1 cellular context compared by ENCODE assay signal in the genomic region with DNA sequence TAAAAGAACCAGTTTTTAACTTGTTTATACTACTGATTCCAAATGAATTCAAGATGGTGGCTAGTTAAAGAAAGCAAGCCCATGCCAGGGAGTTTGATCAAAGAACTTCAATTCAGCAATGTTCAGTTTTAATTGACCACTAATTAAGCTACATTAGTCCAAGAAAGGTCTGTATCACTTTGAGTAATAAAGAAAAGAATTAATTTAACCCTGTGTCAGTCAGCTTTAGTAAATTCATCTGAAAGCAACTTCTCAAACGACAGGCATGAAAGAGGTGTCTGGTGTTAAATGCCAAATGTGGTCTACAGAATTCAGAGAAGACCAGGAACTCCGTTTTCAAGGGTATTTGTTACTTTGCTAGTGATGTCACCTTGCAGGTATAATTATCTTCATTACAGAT.
A peak's percentile ranks its signal among the peaks of the same experiment; 100 is the strongest.
TF ChIP-seq lines count a peak whose summit lies in the region.

No MANE protein-coding gene starts in this region.

TF ChIP-seq in GM12878, 131 proteins besides CTCF, POLR2A, EP300 and RAD21 (continued from another document):
- TF ChIP-seq, protein P1, sequence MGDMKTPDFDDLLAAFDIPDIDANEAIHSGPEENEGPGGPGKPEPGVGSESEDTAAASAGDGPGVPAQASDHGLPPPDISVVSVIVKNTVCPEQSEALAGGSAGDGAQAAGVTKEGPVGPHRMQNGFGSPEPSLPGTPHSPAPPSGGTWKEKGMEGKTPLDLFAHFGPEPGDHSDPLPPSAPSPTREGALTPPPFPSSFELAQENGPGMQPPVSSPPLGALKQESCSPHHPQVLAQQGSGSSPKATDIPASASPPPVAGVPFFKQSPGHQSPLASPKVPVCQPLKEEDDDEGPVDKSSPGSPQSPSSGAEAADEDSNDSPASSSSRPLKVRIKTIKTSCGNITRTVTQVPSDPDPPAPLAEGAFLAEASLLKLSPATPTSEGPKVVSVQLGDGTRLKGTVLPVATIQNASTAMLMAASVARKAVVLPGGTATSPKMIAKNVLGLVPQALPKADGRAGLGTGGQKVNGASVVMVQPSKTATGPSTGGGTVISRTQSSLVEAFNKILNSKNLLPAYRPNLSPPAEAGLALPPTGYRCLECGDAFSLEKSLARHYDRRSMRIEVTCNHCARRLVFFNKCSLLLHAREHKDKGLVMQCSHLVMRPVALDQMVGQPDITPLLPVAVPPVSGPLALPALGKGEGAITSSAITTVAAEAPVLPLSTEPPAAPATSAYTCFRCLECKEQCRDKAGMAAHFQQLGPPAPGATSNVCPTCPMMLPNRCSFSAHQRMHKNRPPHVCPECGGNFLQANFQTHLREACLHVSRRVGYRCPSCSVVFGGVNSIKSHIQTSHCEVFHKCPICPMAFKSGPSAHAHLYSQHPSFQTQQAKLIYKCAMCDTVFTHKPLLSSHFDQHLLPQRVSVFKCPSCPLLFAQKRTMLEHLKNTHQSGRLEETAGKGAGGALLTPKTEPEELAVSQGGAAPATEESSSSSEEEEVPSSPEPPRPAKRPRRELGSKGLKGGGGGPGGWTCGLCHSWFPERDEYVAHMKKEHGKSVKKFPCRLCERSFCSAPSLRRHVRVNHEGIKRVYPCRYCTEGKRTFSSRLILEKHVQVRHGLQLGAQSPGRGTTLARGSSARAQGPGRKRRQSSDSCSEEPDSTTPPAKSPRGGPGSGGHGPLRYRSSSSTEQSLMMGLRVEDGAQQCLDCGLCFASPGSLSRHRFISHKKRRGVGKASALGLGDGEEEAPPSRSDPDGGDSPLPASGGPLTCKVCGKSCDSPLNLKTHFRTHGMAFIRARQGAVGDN (IDR thresholded peaks at IDR 0.05), result 0 out of 2 replicates have a peak, but pooled peaks have one; percentile 26
- TF ChIP-seq SMC3 (IDR thresholded peaks at IDR 0.05; ENCODE audit: borderline replicate concordance, low read length) (no peak), YBX1 (IDR thresholded peaks at IDR 0.05) (no peak), ETV6 (conservative IDR thresholded peaks at IDR 0.05 in 1 of 2, IDR thresholded peaks at IDR 0.05 in 1 of 2; ENCODE audit: borderline replicate concordance in 1 of 2, low read depth in 1 of 2) (no peak), TCF3 (IDR thresholded peaks at IDR 0.05; ENCODE audit: borderline replicate concordance, insufficient read depth, low read depth, low read length) (no peak), DPF2 (IDR thresholded peaks at IDR 0.05) (0 out of 2 replicates have a peak, but pooled peaks have one; percentile 18), MEF2B (IDR thresholded peaks at IDR 0.05; ENCODE audit: partially characterized antibody, poor library complexity, severe bottlenecking) (no peak), IKZF2 (IDR thresholded peaks at IDR 0.05) (0 out of 4 replicates have a peak, but pooled peaks of 1 of the 2 experiments have one; percentile 10), IKZF1 (conservative IDR thresholded peaks at IDR 0.05) (peak; percentile 15; the same call in 1 of the 2 replicates), PML (IDR thresholded peaks at IDR 0.05; ENCODE audit: low read length) (0 out of 2 replicates have a peak, but pooled peaks have one; percentile 17), RAD51 (IDR thresholded peaks at IDR 0.05) (no peak), SMAD5 (IDR thresholded peaks at IDR 0.05; ENCODE audit: low read depth) (no peak), NR2F1 (conservative IDR thresholded peaks at IDR 0.05) (no peak), KAT2A (conservative IDR thresholded peaks at IDR 0.05; ENCODE audit: control insufficient read depth, low read depth, low read length) (no peak), EGR1 (IDR thresholded peaks at IDR 0.05; ENCODE audit: borderline replicate concordance in 1 of 2, low read depth in 2 of 2, low read length in 2 of 2) (no peak)
- TF ChIP-seq, protein P2, sequence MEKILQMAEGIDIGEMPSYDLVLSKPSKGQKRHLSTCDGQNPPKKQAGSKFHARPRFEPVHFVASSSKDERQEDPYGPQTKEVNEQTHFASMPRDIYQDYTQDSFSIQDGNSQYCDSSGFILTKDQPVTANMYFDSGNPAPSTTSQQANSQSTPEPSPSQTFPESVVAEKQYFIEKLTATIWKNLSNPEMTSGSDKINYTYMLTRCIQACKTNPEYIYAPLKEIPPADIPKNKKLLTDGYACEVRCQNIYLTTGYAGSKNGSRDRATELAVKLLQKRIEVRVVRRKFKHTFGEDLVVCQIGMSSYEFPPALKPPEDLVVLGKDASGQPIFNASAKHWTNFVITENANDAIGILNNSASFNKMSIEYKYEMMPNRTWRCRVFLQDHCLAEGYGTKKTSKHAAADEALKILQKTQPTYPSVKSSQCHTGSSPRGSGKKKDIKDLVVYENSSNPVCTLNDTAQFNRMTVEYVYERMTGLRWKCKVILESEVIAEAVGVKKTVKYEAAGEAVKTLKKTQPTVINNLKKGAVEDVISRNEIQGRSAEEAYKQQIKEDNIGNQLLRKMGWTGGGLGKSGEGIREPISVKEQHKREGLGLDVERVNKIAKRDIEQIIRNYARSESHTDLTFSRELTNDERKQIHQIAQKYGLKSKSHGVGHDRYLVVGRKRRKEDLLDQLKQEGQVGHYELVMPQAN (conservative IDR thresholded peaks at IDR 0.05), result no peak
- TF ChIP-seq, protein P3, sequence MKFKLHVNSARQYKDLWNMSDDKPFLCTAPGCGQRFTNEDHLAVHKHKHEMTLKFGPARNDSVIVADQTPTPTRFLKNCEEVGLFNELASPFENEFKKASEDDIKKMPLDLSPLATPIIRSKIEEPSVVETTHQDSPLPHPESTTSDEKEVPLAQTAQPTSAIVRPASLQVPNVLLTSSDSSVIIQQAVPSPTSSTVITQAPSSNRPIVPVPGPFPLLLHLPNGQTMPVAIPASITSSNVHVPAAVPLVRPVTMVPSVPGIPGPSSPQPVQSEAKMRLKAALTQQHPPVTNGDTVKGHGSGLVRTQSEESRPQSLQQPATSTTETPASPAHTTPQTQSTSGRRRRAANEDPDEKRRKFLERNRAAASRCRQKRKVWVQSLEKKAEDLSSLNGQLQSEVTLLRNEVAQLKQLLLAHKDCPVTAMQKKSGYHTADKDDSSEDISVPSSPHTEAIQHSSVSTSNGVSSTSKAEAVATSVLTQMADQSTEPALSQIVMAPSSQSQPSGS (IDR thresholded peaks at IDR 0.05; ENCODE audit: low read length), result 0 out of 2 replicates have a peak, but pooled peaks have one; percentile 39
- TF ChIP-seq, protein P4, sequence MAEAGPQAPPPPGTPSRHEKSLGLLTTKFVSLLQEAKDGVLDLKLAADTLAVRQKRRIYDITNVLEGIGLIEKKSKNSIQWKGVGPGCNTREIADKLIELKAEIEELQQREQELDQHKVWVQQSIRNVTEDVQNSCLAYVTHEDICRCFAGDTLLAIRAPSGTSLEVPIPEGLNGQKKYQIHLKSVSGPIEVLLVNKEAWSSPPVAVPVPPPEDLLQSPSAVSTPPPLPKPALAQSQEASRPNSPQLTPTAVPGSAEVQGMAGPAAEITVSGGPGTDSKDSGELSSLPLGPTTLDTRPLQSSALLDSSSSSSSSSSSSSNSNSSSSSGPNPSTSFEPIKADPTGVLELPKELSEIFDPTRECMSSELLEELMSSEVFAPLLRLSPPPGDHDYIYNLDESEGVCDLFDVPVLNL (IDR thresholded peaks at IDR 0.05; ENCODE audit: low read depth, low read length), result no peak
- TF ChIP-seq, protein P5, sequence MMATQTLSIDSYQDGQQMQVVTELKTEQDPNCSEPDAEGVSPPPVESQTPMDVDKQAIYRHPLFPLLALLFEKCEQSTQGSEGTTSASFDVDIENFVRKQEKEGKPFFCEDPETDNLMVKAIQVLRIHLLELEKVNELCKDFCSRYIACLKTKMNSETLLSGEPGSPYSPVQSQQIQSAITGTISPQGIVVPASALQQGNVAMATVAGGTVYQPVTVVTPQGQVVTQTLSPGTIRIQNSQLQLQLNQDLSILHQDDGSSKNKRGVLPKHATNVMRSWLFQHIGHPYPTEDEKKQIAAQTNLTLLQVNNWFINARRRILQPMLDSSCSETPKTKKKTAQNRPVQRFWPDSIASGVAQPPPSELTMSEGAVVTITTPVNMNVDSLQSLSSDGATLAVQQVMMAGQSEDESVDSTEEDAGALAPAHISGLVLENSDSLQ (IDR thresholded peaks at IDR 0.05), result peak; percentile 80
- TF ChIP-seq, protein P6, sequence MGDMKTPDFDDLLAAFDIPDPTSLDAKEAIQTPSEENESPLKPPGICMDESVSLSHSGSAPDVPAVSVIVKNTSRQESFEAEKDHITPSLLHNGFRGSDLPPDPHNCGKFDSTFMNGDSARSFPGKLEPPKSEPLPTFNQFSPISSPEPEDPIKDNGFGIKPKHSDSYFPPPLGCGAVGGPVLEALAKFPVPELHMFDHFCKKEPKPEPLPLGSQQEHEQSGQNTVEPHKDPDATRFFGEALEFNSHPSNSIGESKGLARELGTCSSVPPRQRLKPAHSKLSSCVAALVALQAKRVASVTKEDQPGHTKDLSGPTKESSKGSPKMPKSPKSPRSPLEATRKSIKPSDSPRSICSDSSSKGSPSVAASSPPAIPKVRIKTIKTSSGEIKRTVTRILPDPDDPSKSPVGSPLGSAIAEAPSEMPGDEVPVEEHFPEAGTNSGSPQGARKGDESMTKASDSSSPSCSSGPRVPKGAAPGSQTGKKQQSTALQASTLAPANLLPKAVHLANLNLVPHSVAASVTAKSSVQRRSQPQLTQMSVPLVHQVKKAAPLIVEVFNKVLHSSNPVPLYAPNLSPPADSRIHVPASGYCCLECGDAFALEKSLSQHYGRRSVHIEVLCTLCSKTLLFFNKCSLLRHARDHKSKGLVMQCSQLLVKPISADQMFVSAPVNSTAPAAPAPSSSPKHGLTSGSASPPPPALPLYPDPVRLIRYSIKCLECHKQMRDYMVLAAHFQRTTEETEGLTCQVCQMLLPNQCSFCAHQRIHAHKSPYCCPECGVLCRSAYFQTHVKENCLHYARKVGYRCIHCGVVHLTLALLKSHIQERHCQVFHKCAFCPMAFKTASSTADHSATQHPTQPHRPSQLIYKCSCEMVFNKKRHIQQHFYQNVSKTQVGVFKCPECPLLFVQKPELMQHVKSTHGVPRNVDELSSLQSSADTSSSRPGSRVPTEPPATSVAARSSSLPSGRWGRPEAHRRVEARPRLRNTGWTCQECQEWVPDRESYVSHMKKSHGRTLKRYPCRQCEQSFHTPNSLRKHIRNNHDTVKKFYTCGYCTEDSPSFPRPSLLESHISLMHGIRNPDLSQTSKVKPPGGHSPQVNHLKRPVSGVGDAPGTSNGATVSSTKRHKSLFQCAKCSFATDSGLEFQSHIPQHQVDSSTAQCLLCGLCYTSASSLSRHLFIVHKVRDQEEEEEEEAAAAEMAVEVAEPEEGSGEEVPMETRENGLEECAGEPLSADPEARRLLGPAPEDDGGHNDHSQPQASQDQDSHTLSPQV (IDR thresholded peaks at IDR 0.05), result 0 out of 2 replicates have a peak, but pooled peaks have one; percentile 16
- TF ChIP-seq, protein P7, sequence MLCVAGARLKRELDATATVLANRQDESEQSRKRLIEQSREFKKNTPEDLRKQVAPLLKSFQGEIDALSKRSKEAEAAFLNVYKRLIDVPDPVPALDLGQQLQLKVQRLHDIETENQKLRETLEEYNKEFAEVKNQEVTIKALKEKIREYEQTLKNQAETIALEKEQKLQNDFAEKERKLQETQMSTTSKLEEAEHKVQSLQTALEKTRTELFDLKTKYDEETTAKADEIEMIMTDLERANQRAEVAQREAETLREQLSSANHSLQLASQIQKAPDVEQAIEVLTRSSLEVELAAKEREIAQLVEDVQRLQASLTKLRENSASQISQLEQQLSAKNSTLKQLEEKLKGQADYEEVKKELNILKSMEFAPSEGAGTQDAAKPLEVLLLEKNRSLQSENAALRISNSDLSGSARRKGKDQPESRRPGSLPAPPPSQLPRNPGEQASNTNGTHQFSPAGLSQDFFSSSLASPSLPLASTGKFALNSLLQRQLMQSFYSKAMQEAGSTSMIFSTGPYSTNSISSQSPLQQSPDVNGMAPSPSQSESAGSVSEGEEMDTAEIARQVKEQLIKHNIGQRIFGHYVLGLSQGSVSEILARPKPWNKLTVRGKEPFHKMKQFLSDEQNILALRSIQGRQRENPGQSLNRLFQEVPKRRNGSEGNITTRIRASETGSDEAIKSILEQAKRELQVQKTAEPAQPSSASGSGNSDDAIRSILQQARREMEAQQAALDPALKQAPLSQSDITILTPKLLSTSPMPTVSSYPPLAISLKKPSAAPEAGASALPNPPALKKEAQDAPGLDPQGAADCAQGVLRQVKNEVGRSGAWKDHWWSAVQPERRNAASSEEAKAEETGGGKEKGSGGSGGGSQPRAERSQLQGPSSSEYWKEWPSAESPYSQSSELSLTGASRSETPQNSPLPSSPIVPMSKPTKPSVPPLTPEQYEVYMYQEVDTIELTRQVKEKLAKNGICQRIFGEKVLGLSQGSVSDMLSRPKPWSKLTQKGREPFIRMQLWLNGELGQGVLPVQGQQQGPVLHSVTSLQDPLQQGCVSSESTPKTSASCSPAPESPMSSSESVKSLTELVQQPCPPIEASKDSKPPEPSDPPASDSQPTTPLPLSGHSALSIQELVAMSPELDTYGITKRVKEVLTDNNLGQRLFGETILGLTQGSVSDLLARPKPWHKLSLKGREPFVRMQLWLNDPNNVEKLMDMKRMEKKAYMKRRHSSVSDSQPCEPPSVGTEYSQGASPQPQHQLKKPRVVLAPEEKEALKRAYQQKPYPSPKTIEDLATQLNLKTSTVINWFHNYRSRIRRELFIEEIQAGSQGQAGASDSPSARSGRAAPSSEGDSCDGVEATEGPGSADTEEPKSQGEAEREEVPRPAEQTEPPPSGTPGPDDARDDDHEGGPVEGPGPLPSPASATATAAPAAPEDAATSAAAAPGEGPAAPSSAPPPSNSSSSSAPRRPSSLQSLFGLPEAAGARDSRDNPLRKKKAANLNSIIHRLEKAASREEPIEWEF (IDR thresholded peaks at IDR 0.05; ENCODE audit: insufficient replicate concordance, low read depth, low read length), result no peak
- TF ChIP-seq, protein P8, sequence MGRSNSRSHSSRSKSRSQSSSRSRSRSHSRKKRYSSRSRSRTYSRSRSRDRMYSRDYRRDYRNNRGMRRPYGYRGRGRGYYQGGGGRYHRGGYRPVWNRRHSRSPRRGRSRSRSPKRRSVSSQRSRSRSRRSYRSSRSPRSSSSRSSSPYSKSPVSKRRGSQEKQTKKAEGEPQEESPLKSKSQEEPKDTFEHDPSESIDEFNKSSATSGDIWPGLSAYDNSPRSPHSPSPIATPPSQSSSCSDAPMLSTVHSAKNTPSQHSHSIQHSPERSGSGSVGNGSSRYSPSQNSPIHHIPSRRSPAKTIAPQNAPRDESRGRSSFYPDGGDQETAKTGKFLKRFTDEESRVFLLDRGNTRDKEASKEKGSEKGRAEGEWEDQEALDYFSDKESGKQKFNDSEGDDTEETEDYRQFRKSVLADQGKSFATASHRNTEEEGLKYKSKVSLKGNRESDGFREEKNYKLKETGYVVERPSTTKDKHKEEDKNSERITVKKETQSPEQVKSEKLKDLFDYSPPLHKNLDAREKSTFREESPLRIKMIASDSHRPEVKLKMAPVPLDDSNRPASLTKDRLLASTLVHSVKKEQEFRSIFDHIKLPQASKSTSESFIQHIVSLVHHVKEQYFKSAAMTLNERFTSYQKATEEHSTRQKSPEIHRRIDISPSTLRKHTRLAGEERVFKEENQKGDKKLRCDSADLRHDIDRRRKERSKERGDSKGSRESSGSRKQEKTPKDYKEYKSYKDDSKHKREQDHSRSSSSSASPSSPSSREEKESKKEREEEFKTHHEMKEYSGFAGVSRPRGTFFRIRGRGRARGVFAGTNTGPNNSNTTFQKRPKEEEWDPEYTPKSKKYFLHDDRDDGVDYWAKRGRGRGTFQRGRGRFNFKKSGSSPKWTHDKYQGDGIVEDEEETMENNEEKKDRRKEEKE (IDR thresholded peaks at IDR 0.05), result no peak
